In genomic region chr10:86755740-86756510, GRCh38 we compare ENCODE assay signal across 8 cellular contexts. TPM values are rescaled to one million over a fixed set of nuclear protein-coding genes. Genes with fewer than 3 reads are reported as not detected.
DNase-seq lines count a peak whose midpoint lies in the region; ATAC-seq and TF ChIP-seq lines count a peak whose summit lies in the region.

No MANE protein-coding gene starts in this region.

- no peak for TF ChIP-seq CTCF in coronary artery (IDR thresholded peaks at IDR 0.05)

- peaks cover 40% of the 10 kb centered on the region for H3K4me1 Mint-ChIP-seq in activated CD4-positive, alpha-beta T cell treated with anti-CD3 and anti-CD28 coated beads, Interleukin-2, amount 10 ng/mL, durations not matched to agents 24 days and 14 days

- peaks cover 36% of the 10 kb centered on the region for H3K27me3 Mint-ChIP-seq in activated CD4-positive, alpha-beta T cell treated with anti-CD3 and anti-CD28 coated beads, Interleukin-2, amount 10 ng/mL, durations not matched to agents 24 days and 14 days

- peak; percentile 54 for TF ChIP-seq POLR2A in GM19099 (IDR thresholded peaks at IDR 0.05; ENCODE audit: extremely low read depth, insufficient read length, low read depth)

- DNase-seq in AML-193 (lab: John Stamatoyannopoulos, UW) (peak; percentile 53 to 57), NCI-H460 (ENCODE audit: extremely low read depth, low read depth) (peak; percentile 59), coronary artery (ENCODE audit: low spot score) (peak; percentile 90), left lobe of liver (ENCODE audit: low spot score) (peak; percentile 93)
- peak; percentile 97 for DNase-seq in activated CD4-positive, alpha-beta T cell treated with anti-CD3 and anti-CD28 coated beads, Interleukin-2, amount 10 ng/mL, durations not matched to agents 24 days and 14 days
- peak; percentile 87 to 92 for DNase-seq in stimulated activated CD4-positive, alpha-beta T cell treated with anti-CD3 and anti-CD28 coated beads, Interleukin-2, amount 100 ng/mL, for 24 hours

- H3K4me3 Mint-ChIP-seq in activated CD4-positive, alpha-beta T cell treated with anti-CD3 and anti-CD28 coated beads, Interleukin-2, amount 10 ng/mL, durations not matched to agents 24 days and 14 days, result peak overlapping the region; percentile 85

- H3K9me3 Mint-ChIP-seq in activated CD4-positive, alpha-beta T cell treated with anti-CD3 and anti-CD28 coated beads, Interleukin-2, amount 10 ng/mL, durations not matched to agents 24 days and 14 days, result no peaks in the 10 kb centered on the region

- peak; percentile 78 for ATAC-seq in HG03342 (IDR thresholded peaks at IDR 0.05; ENCODE audit: unreplicated experiment)
- peak; percentile 91 for ATAC-seq in left lobe of liver

- peak overlapping the region; percentile 95 for H3K4me3 ChIP-seq in coronary artery

- H3K27ac Mint-ChIP-seq in activated CD4-positive, alpha-beta T cell treated with anti-CD3 and anti-CD28 coated beads, Interleukin-2, amount 10 ng/mL, durations not matched to agents 24 days and 14 days, result peak overlapping the region; percentile 86

- H3K27ac ChIP-seq in coronary artery, result peak overlapping the region; percentile 90 to 97

- H3K36me3 Mint-ChIP-seq in activated CD4-positive, alpha-beta T cell treated with anti-CD3 and anti-CD28 coated beads, Interleukin-2, amount 10 ng/mL, durations not matched to agents 24 days and 14 days (ENCODE audit: low read depth), result peaks cover 1% of the 10 kb centered on the region

- intact Hi-C loops in activated CD4-positive, alpha-beta T cell treated with anti-CD3 and anti-CD28 coated beads, Interleukin-2, amount 10 ng/mL, durations not matched to agents 24 days and 14 days (cut with micrococcal nuclease), result loop anchor here (2.0 to 10.0 kb wide), 4 partner anchors 131 to 351 kb away; partner anchors contain the start of genes GLUD1, SHLD2 and WAPL

RNA-seq across cellular contexts. Expression of gene BMPR1A, which starts 0.5 kb away (rescaled TPM):
- total RNA-seq in NCI-H460 (2014; rRNA removed; shearing (Covaris generic)), result 28.6 and 31.6 TPM in 2 replicates
- 11.7 and 16.8 TPM in 2 replicates for polyA plus RNA-seq in NCI-H460 (2014; cell fraction: nucleus; rRNA removed)
- 10.5 and 10.9 TPM in 2 replicates for total RNA-seq in activated CD4-positive, alpha-beta T cell treated with anti-CD3 and anti-CD28 coated beads, Interleukin-2, amount 10 ng/mL, durations not matched to agents 24 days and 14 days
- 12.6 TPM for total RNA-seq in left lobe of liver

Comparison
In these comparisons a context has a peak if more than half of its experiments do, and no peak if none do; other contexts are left out.
1. Peak in every context shown above with its lines: DNase-seq, ATAC-seq, H3K4me3 ChIP-seq and H3K27ac ChIP-seq.